Comparison of ENCODE assay signal across 8 cellular contexts in genomic region chr1:4273747-4274146, GRCh38.
"Had no signal": no experiment of that assay in that cellular context is flagged by ENCODE, and none has a peak within 500 bp of the region (broad histone marks: within the 10 kb centered on the region; RNA-seq: fewer than 3 reads in every experiment).

No MANE protein-coding gene starts in this region.

- ATAC-seq: GM12878 had no signal

- FAIRE-seq: G401.6, GM12878, GM12891, GM12892, GM18507, GM19239 had no signal

- DNase-seq: GDM1, GF-D8 had no signal

- H3K4me3 ChIP-seq: GM12878 had no signal
